Comparison of ENCODE assay signal across 6 cellular contexts in the genomic region with DNA sequence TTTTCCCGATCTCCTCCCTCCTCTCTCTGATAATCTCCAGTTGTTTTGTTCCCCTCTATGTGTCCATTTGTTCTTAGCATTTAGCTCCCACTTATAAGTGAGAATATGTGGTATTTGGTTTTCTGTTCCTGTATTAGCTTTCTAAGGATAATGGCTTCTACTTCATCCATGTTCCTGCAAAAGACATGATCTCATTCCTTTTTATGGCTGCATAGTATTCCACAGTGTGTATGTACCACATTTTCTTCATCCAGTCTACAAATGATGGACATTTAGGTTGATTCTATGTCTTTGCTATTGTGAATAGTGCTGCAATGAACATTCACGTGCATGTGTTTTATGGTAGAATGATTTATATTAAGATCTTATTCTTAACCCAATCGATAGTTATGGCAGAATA. TPM values are rescaled to one million over a fixed set of nuclear protein-coding genes. Genes with fewer than 3 reads are reported as not detected.
"Had no signal": no experiment of that assay in that cellular context is flagged by ENCODE, and none has a peak within 500 bp of the region (broad histone marks: within the 10 kb centered on the region; RNA-seq: fewer than 3 reads in every experiment).

No MANE protein-coding gene starts in this region.

RNA-seq across cellular contexts. Expression of a gene that starts 3.1 kb away (rescaled TPM):
- total RNA-seq: GM23248, H4, H7, HepG2, HT1080 had no signal
- polyA plus RNA-seq: GM23248, HepG2, IgD-negative memory B cell had no signal

RNA-seq across cellular contexts. Expression of a gene that starts 19.3 kb away (rescaled TPM):
- total RNA-seq: GM23248, H4, H7, HepG2, HT1080 had no signal
- polyA plus RNA-seq: GM23248, HepG2, IgD-negative memory B cell had no signal

RNA-seq across cellular contexts. Expression of a gene that starts 28.9 kb away (rescaled TPM):
- total RNA-seq: GM23248, H4, H7, HepG2, HT1080 had no signal
- polyA plus RNA-seq: GM23248, HepG2, IgD-negative memory B cell had no signal

RNA-seq across cellular contexts. Expression of a gene that starts 42.5 kb away (rescaled TPM):
- total RNA-seq: GM23248, H4, H7, HepG2, HT1080 had no signal
- polyA plus RNA-seq: GM23248, HepG2, IgD-negative memory B cell had no signal
